Comparison of ENCODE assay signal across 8 cellular contexts in genomic region chr7:20330797-20331230, GRCh38. TPM values are rescaled to one million over a fixed set of nuclear protein-coding genes. Genes with fewer than 3 reads are reported as not detected.
A peak's percentile ranks its signal among the peaks of the same experiment; 100 is the strongest.
DNase-seq lines count a peak whose midpoint lies in the region; ATAC-seq, FAIRE-seq and TF ChIP-seq lines count a peak whose summit lies in the region.

Gene ITGB8 (plus strand): TSS chr7:20330900. CDS start chr7:20331807, 907 bp downstream.

- H3K27me3 ChIP-seq in GM12878 (replicated peaks in 1 of 2; ENCODE audit: control insufficient read depth in 2 of 2, insufficient read depth in 2 of 2, low read length in 1 of 2) (no peaks in the 10 kb centered on the region; a peak in 1 of 4 replicates), spleen (replicated peaks in 1 of 7) (peaks cover 0 to 79% (median 32%) of the 10 kb centered on the region in 7 donors)

- H3K79me2 ChIP-seq in GM12878 (ENCODE audit: control insufficient read depth, insufficient read depth, low read length): peaks cover 7% of the 10 kb centered on the region

- H3K4me1 ChIP-seq in A549 (peaks cover 5% of the 10 kb centered on the region; the same call in 2 of the 3 replicates), GM12878 (ENCODE audit: control insufficient read depth, insufficient read depth, low read length) (peaks cover 19% of the 10 kb centered on the region), spleen (peaks cover 0 to 33% (median 24%) of the 10 kb centered on the region in 6 donors)

- 3% methylated on average over 8 of the region's 42 CpGs for WGBS in A549 (ENCODE audit: missing lambda C conversion rate)
- 2% methylated on average over 40 of the region's 42 CpGs for WGBS in GM12878 (ENCODE audit: insufficient coverage, insufficient replicate concordance, low lambda C conversion rate, missing lambda C conversion rate)
- WGBS in spleen, 5 donors: 0 to 3% (median 0%) methylated on average over 7 to 42 of the region's 42 CpGs

- H3K27ac ChIP-seq in A549: peak within 1 kb of the TSS; percentile 64 to 86
- H3K27ac ChIP-seq in GM12878 (ENCODE audit: control insufficient read depth, insufficient read depth): peak within 1 kb of the TSS; percentile 87
- H3K27ac ChIP-seq in spleen: peak within 1 kb of the TSS in 3 of 8 donors; percentile 14 to 22 (median 16)

- TF ChIP-seq RAD21 in A549 (conservative IDR thresholded peaks at IDR 0.05 in 1 of 2, IDR thresholded peaks at IDR 0.05 in 1 of 2): no peak
- TF ChIP-seq RAD21 in GM12878 (IDR thresholded peaks at IDR 0.05; ENCODE audit: insufficient read depth, low read depth, low read length): no peak

- H3K9ac ChIP-seq in GM12878 (ENCODE audit: control insufficient read depth, insufficient read depth, low read length): peak within 1 kb of the TSS; percentile 83

- TF ChIP-seq POLR2A in A549 (IDR thresholded peaks at IDR 0.05; ENCODE audit: low read length) (no peak), GM12878 (IDR thresholded peaks at IDR 0.05; ENCODE audit: low read depth, low read length) (no peak; the same call in 1 of the 2 replicates), spleen (IDR thresholded peaks at IDR 0.05) (no peak)

- peak; percentile 60 to 69 for ATAC-seq in A549
- ATAC-seq in HG02588 (IDR thresholded peaks at IDR 0.05; ENCODE audit: unreplicated experiment): peak; percentile 26
- ATAC-seq in GM12878: peak; percentile 41

- DNase-seq in A549 (ENCODE audit: low read depth in 1 of 2, low spot score in 1 of 2) (peak; percentile 26 to 39), NCI-H128 (lab: John Stamatoyannopoulos, UW; ENCODE audit: unreplicated experiment) (peak; percentile 53), GM12878 (ENCODE audit: low read depth, low spot score) (no peak), iPS-NIHi11 (ENCODE audit: low spot score) (peak; percentile 47), spleen (peak; percentile 82), OCI-M2 (lab: John Stamatoyannopoulos, UW; ENCODE audit: unreplicated experiment) (no peak)

- POLR2A ChIA-PET in A549 (lab: Yijun Ruan, JAX) (interaction anchor here (0.8 to 1.7 kb wide), 4 partner anchors 21 to 621 kb away, joined by 3 to 12 read pairs (median 6); no protein-coding TSS in a partner anchor), GM12878 (lab: Charles Lee) (interaction anchor here (0.7 to 2.9 kb wide), 10 partner anchors 15 to 272 kb away, joined by 3 to 25 read pairs (median 6); no protein-coding TSS in a partner anchor)

- H3K36me3 ChIP-seq in GM12878 (ENCODE audit: control insufficient read depth in 2 of 2, insufficient read depth in 2 of 2, low read length in 1 of 2) (no peaks in the 10 kb centered on the region), spleen (no peaks in the 10 kb centered on the region)

- RAD21 ChIA-PET in GM12878 (lab: Charles Lee; ENCODE audit: unreplicated experiment): interaction anchor here (0.9 to 3.0 kb wide), 19 partner anchors 14 to 583 kb away, joined by 3 to 24 read pairs (median 7); partner anchors contain the start of gene MACC1

- SMC1A ChIA-PET in GM12878 (lab: Charles Lee; ENCODE audit: uncharacterized antibody, unreplicated experiment): interaction anchor here (0.6 to 4.8 kb wide), 15 partner anchors 18 to 136 kb away, joined by 3 to 38 read pairs (median 5); no protein-coding TSS in a partner anchor

- TF ChIP-seq EP300 in A549 (IDR thresholded peaks at IDR 0.05) (no peak), GM12878 (IDR thresholded peaks at IDR 0.05; ENCODE audit: borderline replicate concordance in 1 of 2, control insufficient read depth in 1 of 2, low read depth in 2 of 2, low read length in 2 of 2) (no peak)

- H4K20me1 ChIP-seq in GM12878 (ENCODE audit: control insufficient read depth, insufficient read depth): no peaks in the 10 kb centered on the region

- FAIRE-seq in A549 (lab: Jason Lieb, UNC): no peak
- FAIRE-seq in GM12878 (lab: Jason Lieb, UNC): no peak

- H3K4me2 ChIP-seq in A549: peak within 1 kb of the TSS; percentile 86
- peak within 1 kb of the TSS; percentile 100 for H3K4me2 ChIP-seq in GM12878 (ENCODE audit: control insufficient read depth, insufficient read depth)

- TF ChIP-seq CTCF in A549 (IDR thresholded peaks at IDR 0.05): no peak
- TF ChIP-seq CTCF in GM12873 (IDR thresholded peaks at IDR 0.05; ENCODE audit: insufficient read depth, low read depth, low read length, missing control alignments): peak; percentile 1
- no peak for TF ChIP-seq CTCF in GM12878 (IDR thresholded peaks at IDR 0.05 in 2 of 3, conservative IDR thresholded peaks at IDR 0.05 in 1 of 3; ENCODE audit: control insufficient read depth in 2 of 3, extremely low read depth in 1 of 3, insufficient read depth in 1 of 3, low read depth in 3 of 3, low read length in 3 of 3)
- TF ChIP-seq CTCF in spleen (IDR thresholded peaks at IDR 0.05 in 8 of 11, conservative IDR thresholded peaks at IDR 0.05 in 3 of 11): no peak

- CTCF ChIA-PET in A549 (lab: Yijun Ruan, JAX) (interaction anchor here (0.7 to 2.2 kb wide), 16 partner anchors 10 to 622 kb away, joined by 3 to 13 read pairs (median 5); partner anchors contain the start of gene POLR1F), GM12878 (lab: Yijun Ruan, JAX) (interaction anchor here (1.2 to 3.1 kb wide), 8 partner anchors 12 to 576 kb away, joined by 3 to 17 read pairs (median 6); partner anchors contain the start of gene MACC1)

- BruUV-seq in GM12878 (replicated peaks; lab: Mats Ljungman, UMichigan): no TSS peak

- no peaks in the 10 kb centered on the region for H3K9me3 ChIP-seq in A549
- H3K9me3 ChIP-seq in GM12878 (replicated peaks; ENCODE audit: control insufficient read depth, insufficient read depth, low read length): no peaks in the 10 kb centered on the region
- no peaks in the 10 kb centered on the region for H3K9me3 ChIP-seq in spleen

- intact Hi-C loops in GM12878 (cut with micrococcal nuclease; ENCODE audit: unreplicated experiment): loop anchor here (1.0 to 5.0 kb wide), 2 partner anchors 47 to 106 kb away; no protein-coding TSS in a partner anchor
- intact Hi-C loops in spleen (cut with DNase I; ENCODE audit: low total_unique reads): no loop called here

- H3K4me3 ChIP-seq in A549: peak within 1 kb of the TSS; percentile 56
- H3K4me3 ChIP-seq in GM12878: peak within 1 kb of the TSS; percentile 83
- H3K4me3 ChIP-seq in spleen: peak within 1 kb of the TSS; percentile 32 to 78 (median 54)

- in situ Hi-C loops in GM12878 (cut with MboI): no loop called here

- peak within 1 kb of the TSS; percentile 91 for H2AFZ ChIP-seq in GM12878 (ENCODE audit: control insufficient read depth, low read depth, low read length)

TF ChIP-seq in A549, 52 proteins besides CTCF, POLR2A, EP300 and RAD21:
- TF ChIP-seq HDAC2 (IDR thresholded peaks at IDR 0.05) (no peak), JUN (IDR thresholded peaks at IDR 0.05) (peak in 1 of 2 experiments; percentile 39; a peak in 1 of 5 replicates)
- TF ChIP-seq, protein P1, sequence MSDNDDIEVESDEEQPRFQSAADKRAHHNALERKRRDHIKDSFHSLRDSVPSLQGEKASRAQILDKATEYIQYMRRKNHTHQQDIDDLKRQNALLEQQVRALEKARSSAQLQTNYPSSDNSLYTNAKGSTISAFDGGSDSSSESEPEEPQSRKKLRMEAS (IDR thresholded peaks at IDR 0.05): peak; percentile 49; the same call in 1 of the 2 replicates
- TF ChIP-seq, protein P2, sequence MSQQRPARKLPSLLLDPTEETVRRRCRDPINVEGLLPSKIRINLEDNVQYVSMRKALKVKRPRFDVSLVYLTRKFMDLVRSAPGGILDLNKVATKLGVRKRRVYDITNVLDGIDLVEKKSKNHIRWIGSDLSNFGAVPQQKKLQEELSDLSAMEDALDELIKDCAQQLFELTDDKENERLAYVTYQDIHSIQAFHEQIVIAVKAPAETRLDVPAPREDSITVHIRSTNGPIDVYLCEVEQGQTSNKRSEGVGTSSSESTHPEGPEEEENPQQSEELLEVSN (IDR thresholded peaks at IDR 0.05; ENCODE audit: borderline replicate concordance, low read depth): peak; percentile 85
TF ChIP-seq in A549: peak in this region for 3.

RNA-seq across cellular contexts. Expression of gene ITGB8, which starts in this region (rescaled TPM):
- polyA plus RNA-seq in A549 (2011; rRNA removed): 0.63 and 0.67 TPM in 2 replicates
- polyA plus RNA-seq in A549 (2012; cell fraction: cytosol; rRNA removed): 0.13 and 0.21 TPM in 2 replicates
- polyA plus RNA-seq in A549 (2012; cell fraction: nucleus; rRNA removed): 0.27 and 0.29 TPM in 2 replicates
- polyA plus RNA-seq in A549 (2017; fragmentation: RNase III; extraction: RNeasy Plus Mini Kit Qiagen cat#74134 plus additional on column Dnase treatment): 0.30 to 0.50 TPM (median 0.39 TPM) in 3 replicates
- 1.5 and 3.2 TPM in 2 replicates for polyA minus RNA-seq in A549 (2011; rRNA and poly(A)+ RNA removed)
- total RNA-seq in GM12878 (2013; cell fraction: nucleolus; rRNA removed): 157 and 162 TPM in 2 replicates
- 3.1 and 3.9 TPM in 2 replicates for total RNA-seq in GM12878 (2014; rRNA removed)
- 3.0 TPM in 2 replicates for total RNA-seq in GM12878 (2014; rRNA removed; fragmentation: Illumina TruSeq; extraction: Trizol)
- 3.0 and 3.2 TPM in 2 replicates for total RNA-seq in GM12878 (2021)
- polyA plus RNA-seq in GM12878 (2011; ENCODE audit: low read depth): 0.29 TPM
- 26.2 and 45.6 TPM in 2 replicates for polyA plus RNA-seq in GM12878 (2011; rRNA removed)
- 10.0 and 11.0 TPM in 2 replicates for polyA plus RNA-seq in GM12878 (2011; cell fraction: cytosol; rRNA removed)
- polyA plus RNA-seq in GM12878 (2011; cell fraction: nucleus; rRNA removed): 59.4 and 69.9 TPM in 2 replicates
- polyA plus RNA-seq in GM12878 (2012): 0.55 and 0.60 TPM in 2 replicates
- polyA plus RNA-seq in GM12878 (2014; fragmentation: Illumina TruSeq; extraction: Trizol): 1.6 and 2.2 TPM in 2 replicates
- under 1 TPM; 0.37 to 0.40 TPM for polyA plus RNA-seq in GM12878 (2014; fragmentation: Nextera tagmentation; extraction: Ambion mirVana)
- 1.4 TPM in 2 replicates for polyA plus RNA-seq in GM12878 (2014; rRNA removed)
- polyA plus RNA-seq in GM12878 (2016; fragmentation: Nextera tagmentation; extraction: Ambion mirVana): 1 to 10 TPM in 1 of 2 experiments, under 1 TPM in 1; 0.95 to 1.4 TPM
- 119 and 122 TPM in 2 replicates for polyA minus RNA-seq in GM12878 (2011; rRNA and poly(A)+ RNA removed)
- 24.3 and 26.2 TPM in 2 replicates for polyA minus RNA-seq in GM12878 (2011; cell fraction: cytosol; rRNA and poly(A)+ RNA removed)
- polyA minus RNA-seq in GM12878 (2011; cell fraction: nucleus; rRNA and poly(A)+ RNA removed): 168 and 290 TPM in 2 replicates
- 1 to 10 TPM in 1 of 7 donors, under 1 TPM in 6; 0.11 to 1.0 (median 0.38) TPM for total RNA-seq in spleen
- polyA plus RNA-seq in spleen: 1 to 10 TPM in 1 of 3 donors, under 1 TPM in 2; 0.11 to 1.1 (median 0.18) TPM

Comparison
In these comparisons a context has a peak if more than half of its experiments do, and no peak if none do; other contexts are left out.
1. DNase-seq: peak in A549 (2 of 2), NCI-H128 (single experiment), iPS-NIHi11 (single experiment) and spleen (single experiment); none in GM12878 (single experiment) and OCI-M2 (single experiment).
2. Peak in every context shown above with its lines, with median percentiles within 50 percentile points of each other: ATAC-seq and H3K4me3 ChIP-seq.